In genomic region chr12:104973250-104973649, GRCh38 we compare ENCODE assay signal across 20 cellular contexts. TPM values are rescaled to one million over a fixed set of nuclear protein-coding genes. Genes with fewer than 3 reads are reported as not detected.
A peak's percentile ranks its signal among the peaks of the same experiment; 100 is the strongest.
DNase-seq lines count a peak whose midpoint lies in the region; ATAC-seq and TF ChIP-seq lines count a peak whose summit lies in the region.
"Had no signal": no experiment of that assay in that cellular context is flagged by ENCODE, and none has a peak within 500 bp of the region (broad histone marks: within the 10 kb centered on the region; RNA-seq: fewer than 3 reads in every experiment).

No MANE protein-coding gene starts in this region.

- dilution Hi-C loops in mammary epithelial cell (cut with HindIII; ENCODE audit: low sequenced_read_pairs), result no loop called here

- no peaks in the 10 kb centered on the region for H3F3A ChIP-seq in GM23338 (replicated peaks; ENCODE audit: low read depth)
- no peaks in the 10 kb centered on the region for H3F3A ChIP-seq in PC-3 (ENCODE audit: low read length, unreplicated experiment)

- intact Hi-C loops in activated CD4-positive, alpha-beta T cell treated with anti-CD3 and anti-CD28 coated beads, Interleukin-2, amount 10 ng/mL, durations not matched to agents 24 days and 14 days (cut with micrococcal nuclease), result no loop called here
- intact Hi-C loops in PC-3 (cut with micrococcal nuclease), result no loop called here
- intact Hi-C loops in mammary epithelial cell (cut with micrococcal nuclease), result no loop called here
- intact Hi-C loops in transverse colon (cut with DNase I; ENCODE audit: low total_unique reads), result no loop called here

- peaks cover 5% of the 10 kb centered on the region for H3K4me1 Mint-ChIP-seq in activated CD4-positive, alpha-beta T cell treated with anti-CD3 and anti-CD28 coated beads, Interleukin-2, amount 10 ng/mL, durations not matched to agents 24 days and 14 days
- no peaks in the 10 kb centered on the region for H3K4me1 Mint-ChIP-seq in GM23338
- H3K4me1 Mint-ChIP-seq in activated naive CD4-positive, alpha-beta T cell treated with anti-CD3 and anti-CD28 coated beads, Interleukin-2, amount 10 ng/mL, durations not matched to agents 7 days and 5 days, result no peaks in the 10 kb centered on the region

- H3K36me3 ChIP-seq in GM23338 (ENCODE audit: insufficient read depth) (no peaks in the 10 kb centered on the region), PC-3 (ENCODE audit: low read depth, low read length) (no peaks in the 10 kb centered on the region), mammary epithelial cell (ENCODE audit: insufficient read depth, low read length) (no peaks in the 10 kb centered on the region), transverse colon (no peaks in the 10 kb centered on the region)
- H3K36me3 ChIP-seq: BLaER1 treated with 17β-estradiol and CSF1 and Interleukin-3, amounts not matched to agents 10 nM and 100 nM had no signal

- no peaks in the 10 kb centered on the region for H3K27me3 ChIP-seq in GM23338 (ENCODE audit: insufficient read depth)
- no peaks in the 10 kb centered on the region for H3K27me3 ChIP-seq in PC-3 (ENCODE audit: low read length)
- H3K27me3 ChIP-seq in mammary epithelial cell (ENCODE audit: insufficient read depth, low read length), result no peaks in the 10 kb centered on the region
- H3K27me3 ChIP-seq in transverse colon, result no peaks in the 10 kb centered on the region
- H3K27me3 ChIP-seq: BLaER1 treated with 17β-estradiol and CSF1 and Interleukin-3, amounts not matched to agents 10 nM and 100 nM had no signal

- no peaks in the 10 kb centered on the region for H3K9me3 Mint-ChIP-seq in activated CD4-positive, alpha-beta T cell treated with anti-CD3 and anti-CD28 coated beads, Interleukin-2, amount 10 ng/mL, durations not matched to agents 24 days and 14 days
- H3K9me3 Mint-ChIP-seq in GM23338, result no peaks in the 10 kb centered on the region
- no peaks in the 10 kb centered on the region for H3K9me3 Mint-ChIP-seq in activated naive CD4-positive, alpha-beta T cell treated with anti-CD3 and anti-CD28 coated beads, Interleukin-2, amount 10 ng/mL, durations not matched to agents 7 days and 5 days
- H3K9me3 Mint-ChIP-seq: CD4-positive, alpha-beta T cell; CD8-positive, alpha-beta T cell had no signal

- TF ChIP-seq CTCF in GM23338 (conservative IDR thresholded peaks at IDR 0.05; ENCODE audit: low read depth in 2 of 2) (no peak), PC-3 (conservative IDR thresholded peaks at IDR 0.05; ENCODE audit: low read depth, low read length) (no peak), mammary epithelial cell (conservative IDR thresholded peaks at IDR 0.05 in 1 of 2, IDR thresholded peaks at IDR 0.05 in 1 of 2; ENCODE audit: extremely low read depth in 1 of 2, insufficient read depth in 1 of 2, low read depth in 1 of 2, low read length in 2 of 2) (no peak), transverse colon (IDR thresholded peaks at IDR 0.05) (no peak)

- no peak for TF ChIP-seq EP300 in transverse colon (IDR thresholded peaks at IDR 0.05; ENCODE audit: low read depth)

- CTCF ChIA-PET in PC-3 (lab: Charles Lee), result no interaction called here
- CTCF ChIA-PET in mammary epithelial cell (lab: Charles Lee; ENCODE audit: low non-redundant PET), result no interaction called here
- CTCF ChIA-PET in activated naive CD4-positive, alpha-beta T cell treated with anti-CD3 and anti-CD28 coated beads, Interleukin-2, amount 10 ng/mL, durations not matched to agents 7 days and 5 days (lab: Charles Lee), result no interaction called here

- no peak overlapping the region for H3K4me3 Mint-ChIP-seq in activated CD4-positive, alpha-beta T cell treated with anti-CD3 and anti-CD28 coated beads, Interleukin-2, amount 10 ng/mL, durations not matched to agents 24 days and 14 days
- H3K4me3 Mint-ChIP-seq in GM23338, result no peak overlapping the region
- no peak overlapping the region for H3K4me3 Mint-ChIP-seq in activated naive CD4-positive, alpha-beta T cell treated with anti-CD3 and anti-CD28 coated beads, Interleukin-2, amount 10 ng/mL, durations not matched to agents 7 days and 5 days
- H3K4me3 Mint-ChIP-seq: B cell; CD4-positive, alpha-beta T cell; CD8-positive, alpha-beta T cell had no signal

- no peaks in the 10 kb centered on the region for H3K9me3 ChIP-seq in PC-3 (ENCODE audit: low read length)
- no peaks in the 10 kb centered on the region for H3K9me3 ChIP-seq in mammary epithelial cell (replicated peaks; ENCODE audit: insufficient read depth, low read length)
- no peaks in the 10 kb centered on the region for H3K9me3 ChIP-seq in transverse colon
- H3K9me3 ChIP-seq: A549; BLaER1 treated with 17β-estradiol and CSF1 and Interleukin-3, amounts not matched to agents 10 nM and 100 nM; Caco-2 had no signal

- TF ChIP-seq POLR2A in transverse colon (IDR thresholded peaks at IDR 0.05), result no peak

- in situ Hi-C loops in mammary epithelial cell (cut with MboI; ENCODE audit: low sequenced_read_pairs in 2 of 2) (no loop called here), transverse colon (cut with MboI; ENCODE audit: low pct_ligation_motif_present in 1 of 4, low pct_unique_long_range_greater_than_20kb in 1 of 4, low sequenced_read_pairs in 3 of 4) (no loop called here)

- H3K9ac ChIP-seq in PC-3 (ENCODE audit: low read length), result no peak overlapping the region
- no peak overlapping the region for H3K9ac ChIP-seq in mammary epithelial cell (ENCODE audit: insufficient read depth, low read length)
- H3K9ac ChIP-seq: BLaER1 treated with 17β-estradiol and CSF1 and Interleukin-3, amounts not matched to agents 10 nM and 100 nM had no signal

- H4K20me1 ChIP-seq in GM23338 (replicated peaks; ENCODE audit: insufficient read depth) (no peaks in the 10 kb centered on the region), PC-3 (ENCODE audit: low read length) (no peaks in the 10 kb centered on the region), mammary epithelial cell (ENCODE audit: insufficient read depth, low read length) (no peaks in the 10 kb centered on the region)
- H4K20me1 ChIP-seq: BLaER1 treated with 17β-estradiol and CSF1 and Interleukin-3, amounts not matched to agents 10 nM and 100 nM had no signal

- ATAC-seq in GM23338 (no peak), PC-3 (peak; percentile 16; the same call in 1 of the 2 replicates), HG03159 (IDR thresholded peaks at IDR 0.05; ENCODE audit: unreplicated experiment) (no peak)
- ATAC-seq: A549; CD8-positive, alpha-beta T cell had no signal

- no peaks in the 10 kb centered on the region for H3K4me1 ChIP-seq in GM23338 (ENCODE audit: insufficient read depth)
- peaks cover 9% of the 10 kb centered on the region for H3K4me1 ChIP-seq in PC-3 (ENCODE audit: insufficient read depth, low read length)
- H3K4me1 ChIP-seq in mammary epithelial cell (ENCODE audit: insufficient read depth, low read length), result peaks cover 30% of the 10 kb centered on the region
- H3K4me1 ChIP-seq in transverse colon, result no peaks in the 10 kb centered on the region
- H3K4me1 ChIP-seq: A549, Caco-2 had no signal

- H2AFZ ChIP-seq in GM23338, result peak overlapping the region; percentile 8; the same call in 1 of the 2 replicates
- H2AFZ ChIP-seq in PC-3 (ENCODE audit: low read length), result no peak overlapping the region
- no peak overlapping the region for H2AFZ ChIP-seq in mammary epithelial cell (ENCODE audit: low read depth, low read length)

- H3K79me2 ChIP-seq in GM23338 (replicated peaks; ENCODE audit: insufficient read depth), result no peaks in the 10 kb centered on the region
- H3K79me2 ChIP-seq in PC-3 (ENCODE audit: low read length), result no peaks in the 10 kb centered on the region
- H3K79me2 ChIP-seq in mammary epithelial cell (ENCODE audit: insufficient read depth, low read length), result no peaks in the 10 kb centered on the region

- H3K27ac ChIP-seq in GM23338 (ENCODE audit: low read depth) (no peak overlapping the region), PC-3 (ENCODE audit: low read length) (no peak overlapping the region), mammary epithelial cell (ENCODE audit: insufficient read depth, low read depth, low read length) (no peak overlapping the region), transverse colon (no peak overlapping the region)
- H3K27ac ChIP-seq: 22Rv1, A549, C4-2B had no signal

- POLR2A ChIA-PET in PC-3 (lab: Charles Lee; ENCODE audit: unreplicated experiment), result interaction anchor here (0.6 kb wide), 2 partner anchors 85 to 95 kb away, joined by 3 to 6 read pairs; no protein-coding TSS in a partner anchor

- peak; percentile 22 for DNase-seq in activated CD4-positive, alpha-beta T cell treated with anti-CD3 and anti-CD28 coated beads, Interleukin-2, amount 10 ng/mL, durations not matched to agents 24 days and 14 days
- no peak for DNase-seq in activated CD4-positive, alpha-beta T cell treated with anti-CD3 and anti-CD28 coated beads for 48 hours
- no peak for DNase-seq in GM23338 (ENCODE audit: low spot score)
- DNase-seq in PC-3, result peak; percentile 48
- peak; percentile 33 for DNase-seq in mammary epithelial cell
- DNase-seq in transverse colon, result no peak
- no peak for DNase-seq in activated naive CD4-positive, alpha-beta T cell treated with anti-CD3 and anti-CD28 coated beads, Interleukin-2, amount 10 ng/mL, durations not matched to agents 7 days and 5 days
- DNase-seq: AML-193; Caco-2; Calu3; CD4-positive, alpha-beta T cell; CD8-positive, alpha-beta T cell; DMS79 treated with DMSO at 0.1 percent for 48 hours; GF-D8 had no signal

- H3K27ac Mint-ChIP-seq in activated CD4-positive, alpha-beta T cell treated with anti-CD3 and anti-CD28 coated beads, Interleukin-2, amount 10 ng/mL, durations not matched to agents 24 days and 14 days, result no peak overlapping the region
- no peak overlapping the region for H3K27ac Mint-ChIP-seq in GM23338
- no peak overlapping the region for H3K27ac Mint-ChIP-seq in activated naive CD4-positive, alpha-beta T cell treated with anti-CD3 and anti-CD28 coated beads, Interleukin-2, amount 10 ng/mL, durations not matched to agents 7 days and 5 days
- H3K27ac Mint-ChIP-seq: B cell; CD4-positive, alpha-beta T cell; CD8-positive, alpha-beta T cell had no signal

- H3K27me3 Mint-ChIP-seq in activated CD4-positive, alpha-beta T cell treated with anti-CD3 and anti-CD28 coated beads, Interleukin-2, amount 10 ng/mL, durations not matched to agents 24 days and 14 days, result peaks cover 10% of the 10 kb centered on the region
- H3K27me3 Mint-ChIP-seq in GM23338 (ENCODE audit: insufficient read depth, low read depth, poor library complexity), result peaks cover 6% of the 10 kb centered on the region
- H3K27me3 Mint-ChIP-seq in activated naive CD4-positive, alpha-beta T cell treated with anti-CD3 and anti-CD28 coated beads, Interleukin-2, amount 10 ng/mL, durations not matched to agents 7 days and 5 days, result peaks cover 10% of the 10 kb centered on the region
- H3K27me3 Mint-ChIP-seq: B cell; CD4-positive, alpha-beta T cell had no signal

- H3K4me3 ChIP-seq in GM23338 (no peak overlapping the region), PC-3 (ENCODE audit: low read length) (no peak overlapping the region), mammary epithelial cell (replicated peaks in 1 of 3; ENCODE audit: insufficient read depth in 1 of 3, low read depth in 2 of 3, low read length in 3 of 3) (no peak overlapping the region), transverse colon (no peak overlapping the region)
- H3K4me3 ChIP-seq: A549; BLaER1 treated with 17β-estradiol and CSF1 and Interleukin-3, amounts not matched to agents 10 nM and 100 nM had no signal

- H3K4me2 ChIP-seq in GM23338, result no peak overlapping the region
- H3K4me2 ChIP-seq in PC-3 (ENCODE audit: low read length), result no peak overlapping the region
- no peak overlapping the region for H3K4me2 ChIP-seq in mammary epithelial cell (ENCODE audit: insufficient read depth, low read depth, low read length)
- H3K4me2 ChIP-seq: A549 had no signal

- WGBS in mammary epithelial cell (ENCODE audit: low coverage, missing lambda C conversion rate), result 77% methylated on average over 5 of the region's 5 CpGs
- WGBS in transverse colon (ENCODE audit: low coverage in 1 of 2), 2 donors, result 87 to 100% methylated on average over 2 to 5 of the region's 5 CpGs

- H3K9me2 ChIP-seq in GM23338 (ENCODE audit: insufficient read depth) (no peaks in the 10 kb centered on the region), PC-3 (replicated peaks; ENCODE audit: low read length) (no peaks in the 10 kb centered on the region)

- BruUV-seq in PC-3 (replicated peaks; lab: Mats Ljungman, UMichigan) (no TSS peak), mammary epithelial cell (replicated peaks; lab: Mats Ljungman, UMichigan) (no TSS peak)

- H3K36me3 Mint-ChIP-seq in activated CD4-positive, alpha-beta T cell treated with anti-CD3 and anti-CD28 coated beads, Interleukin-2, amount 10 ng/mL, durations not matched to agents 24 days and 14 days (ENCODE audit: low read depth), result no peaks in the 10 kb centered on the region
- no peaks in the 10 kb centered on the region for H3K36me3 Mint-ChIP-seq in GM23338 (ENCODE audit: low read depth)
- H3K36me3 Mint-ChIP-seq in activated naive CD4-positive, alpha-beta T cell treated with anti-CD3 and anti-CD28 coated beads, Interleukin-2, amount 10 ng/mL, durations not matched to agents 7 days and 5 days, result no peaks in the 10 kb centered on the region
- H3K36me3 Mint-ChIP-seq: CD8-positive, alpha-beta T cell had no signal

RNA-seq across cellular contexts. Expression of gene NOPCHAP1, which starts 12.9 kb away (rescaled TPM):
- total RNA-seq in activated CD4-positive, alpha-beta T cell treated with anti-CD3 and anti-CD28 coated beads, Interleukin-2, amount 10 ng/mL, durations not matched to agents 24 days and 14 days, result 39.8 and 41.3 TPM in 2 replicates
- total RNA-seq in GM23338 (2014; rRNA removed; shearing (Covaris generic)), result 14.2 and 14.7 TPM in 2 replicates
- polyA plus RNA-seq in GM23338 (2016; fragmentation: Nextera tagmentation; extraction: Ambion mirVana) (221 and 227 TPM in 2 replicates), mammary epithelial cell (16.3 TPM)
- total RNA-seq in PC-3 (2014; rRNA removed) (21.8 and 37.8 TPM in 2 replicates), mammary epithelial cell (10 to 100 TPM in 1 of 2 donors, 1 to 10 TPM in 1; 5.2 to 29.6 TPM), transverse colon (1 to 10 TPM in 3 of 4 donors, under 1 TPM in 1; 0.37 to 5.7 (median 2.2) TPM)
- 3.6 TPM for polyA minus RNA-seq in mammary epithelial cell

RNA-seq across cellular contexts. Expression of gene SLC41A2, which starts 15.2 kb away (rescaled TPM):
- total RNA-seq in activated CD4-positive, alpha-beta T cell treated with anti-CD3 and anti-CD28 coated beads, Interleukin-2, amount 10 ng/mL, durations not matched to agents 24 days and 14 days, result 11.5 and 12.3 TPM in 2 replicates
- 2.3 and 6.8 TPM in 2 replicates for total RNA-seq in GM23338 (2014; rRNA removed; shearing (Covaris generic))
- polyA plus RNA-seq in GM23338 (2016; fragmentation: Nextera tagmentation; extraction: Ambion mirVana) (0.59 and 1.5 TPM in 2 replicates), mammary epithelial cell (1.5 TPM)
- total RNA-seq in PC-3 (2014; rRNA removed) (16.3 and 20.4 TPM in 2 replicates), mammary epithelial cell (10 to 100 TPM; 11.9 to 17.8 TPM), transverse colon (100 to 1,000 TPM in 3 of 4 donors, 10 to 100 TPM in 1; 31.6 to 154 (median 129) TPM)
- 5.6 TPM for polyA minus RNA-seq in mammary epithelial cell

Comparison
In these comparisons a context has a peak if more than half of its experiments do, and no peak if none do; other contexts are left out.
1. DNase-seq: peak in activated CD4-positive, alpha-beta T cell treated with anti-CD3 and anti-CD28 coated beads, Interleukin-2, amount 10 ng/mL, durations not matched to agents 24 days and 14 days (single experiment), PC-3 (single experiment) and mammary epithelial cell (single experiment); none in activated CD4-positive, alpha-beta T cell treated with anti-CD3 and anti-CD28 coated beads for 48 hours (single experiment), GM23338 (single experiment), transverse colon (single experiment) and activated naive CD4-positive, alpha-beta T cell treated with anti-CD3 and anti-CD28 coated beads, Interleukin-2, amount 10 ng/mL, durations not matched to agents 7 days and 5 days (single experiment).